Comparison of ENCODE assay signal across 8 cellular contexts in the genomic region with DNA sequence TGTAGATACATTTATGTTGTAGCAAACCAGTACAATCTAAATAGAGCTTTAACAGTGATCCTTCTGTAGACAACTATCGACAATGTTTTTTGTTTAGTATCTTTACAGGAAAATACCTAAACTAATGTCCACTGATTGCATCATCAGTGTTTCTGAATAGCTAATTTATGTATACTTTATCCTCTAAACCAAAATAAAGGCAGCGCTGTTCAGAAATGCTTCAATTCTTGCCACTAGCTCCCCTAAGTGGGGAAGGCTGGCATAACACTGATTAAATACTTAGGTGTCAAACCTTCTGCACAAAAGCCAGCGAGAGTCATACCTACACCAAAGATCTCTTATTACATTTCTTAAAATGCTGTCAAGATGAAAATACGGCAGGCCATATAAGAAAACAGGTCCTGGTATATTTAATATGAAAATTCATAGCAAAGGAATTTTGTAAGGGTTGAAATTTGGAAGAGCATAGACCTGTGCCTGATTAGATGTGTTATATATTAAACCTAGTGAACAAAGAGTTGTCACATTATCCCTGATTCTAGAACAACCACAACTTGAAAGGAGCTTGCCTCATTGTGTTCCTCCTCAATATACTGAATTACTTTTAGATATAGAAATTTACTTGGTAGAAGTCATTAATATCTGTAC.
DNase-seq lines count a peak whose midpoint lies in the region; ATAC-seq and TF ChIP-seq lines count a peak whose summit lies in the region.

No MANE protein-coding gene starts in this region.

- TF ChIP-seq CTCF in PC-3 (conservative IDR thresholded peaks at IDR 0.05; ENCODE audit: low read depth, low read length) (peak; percentile 82), foreskin fibroblast (IDR thresholded peaks at IDR 0.05; ENCODE audit: low read depth, low read length) (peak; percentile 26), tibial nerve (IDR thresholded peaks at IDR 0.05) (no peak)

- H2BK15ac ChIP-seq in neuronal stem cell (ENCODE audit: low read length): no peak overlapping the region

- H3K14ac ChIP-seq in neuronal stem cell (ENCODE audit: low read length): no peak overlapping the region

- H3K9me3 Mint-ChIP-seq in activated T-helper 2 cell treated with anti-CD3 and anti-CD28 coated beads, Interferon-gamma antibody, Interleukin-2, Interleukin-4, amounts not matched to agents 10 μg/mL and 5 μg/mL and 100 μg/mL, durations not matched to agents 14 hours and 24 hours and 36 hours: no peaks in the 10 kb centered on the region

- H4K91ac ChIP-seq in neuronal stem cell (ENCODE audit: low read depth, low read length, poor library complexity): no peak overlapping the region

- no peak overlapping the region for H2BK5ac ChIP-seq in neuronal stem cell (ENCODE audit: low read length)

- no peak overlapping the region for H3K27ac Mint-ChIP-seq in activated T-helper 2 cell treated with anti-CD3 and anti-CD28 coated beads, Interferon-gamma antibody, Interleukin-2, Interleukin-4, amounts not matched to agents 10 μg/mL and 5 μg/mL and 100 μg/mL, durations not matched to agents 14 hours and 24 hours and 36 hours

- H3K27me3 ChIP-seq in PC-3 (ENCODE audit: low read length) (no peaks in the 10 kb centered on the region), neuronal stem cell (ENCODE audit: control insufficient read depth in 3 of 3, insufficient read depth in 3 of 3, low read depth in 1 of 3, low read length in 3 of 3) (no peaks in the 10 kb centered on the region), tibial nerve (no peaks in the 10 kb centered on the region)

- BruUV-seq in PC-3 (replicated peaks; lab: Mats Ljungman, UMichigan): no TSS peak

- no peak overlapping the region for H3K4me2 ChIP-seq in PC-3 (ENCODE audit: low read length)
- H3K4me2 ChIP-seq in neuronal stem cell (ENCODE audit: insufficient read depth, low read length, poor library complexity, severe bottlenecking): no peak overlapping the region

- ATAC-seq in HG02798 (IDR thresholded peaks at IDR 0.05; ENCODE audit: poor library complexity, unreplicated experiment) (peak; percentile 71), PC-3 (peak; percentile 70)

- no peaks in the 10 kb centered on the region for H3K4me1 ChIP-seq in PC-3 (ENCODE audit: insufficient read depth, low read length)
- peaks cover 0 to 5% of the 10 kb centered on the region in 2 donors for H3K4me1 ChIP-seq in neuronal stem cell (ENCODE audit: control insufficient read depth in 2 of 2, insufficient read depth in 1 of 2, low read depth in 1 of 2, low read length in 2 of 2)
- no peaks in the 10 kb centered on the region for H3K4me1 ChIP-seq in tibial nerve

- H3K79me1 ChIP-seq in neuronal stem cell (ENCODE audit: low read depth, low read length): no peaks in the 10 kb centered on the region

- POLR2A ChIA-PET in PC-3 (lab: Charles Lee; ENCODE audit: unreplicated experiment): interaction anchor here (0.5 kb wide), 1 partner anchor 205 kb away, joined by 3 read pairs; no protein-coding TSS in a partner anchor

- no peak overlapping the region for H3K23ac ChIP-seq in neuronal stem cell (ENCODE audit: low read depth, low read length, poor library complexity)

- H3K9me3 ChIP-seq in PC-3 (ENCODE audit: low read length) (no peaks in the 10 kb centered on the region), neuronal stem cell (replicated peaks in 1 of 2; ENCODE audit: control insufficient read depth in 2 of 2, insufficient read depth in 1 of 2, low read depth in 1 of 2, low read length in 2 of 2) (no peaks in the 10 kb centered on the region), tibial nerve (no peaks in the 10 kb centered on the region)

- H2AK5ac ChIP-seq in neuronal stem cell (ENCODE audit: low read depth, low read length): no peak overlapping the region

- TF ChIP-seq EP300 in tibial nerve (IDR thresholded peaks at IDR 0.05): no peak

- H3K36me3 ChIP-seq in PC-3 (ENCODE audit: low read depth, low read length) (no peaks in the 10 kb centered on the region), neuronal stem cell (replicated peaks in 1 of 2; ENCODE audit: control insufficient read depth in 2 of 2, insufficient read depth in 2 of 2, low read length in 2 of 2) (no peaks in the 10 kb centered on the region), tibial nerve (no peaks in the 10 kb centered on the region)

- no peaks in the 10 kb centered on the region for H4K20me1 ChIP-seq in PC-3 (ENCODE audit: low read length)

- H3K36me3 Mint-ChIP-seq in activated T-helper 2 cell treated with anti-CD3 and anti-CD28 coated beads, Interferon-gamma antibody, Interleukin-2, Interleukin-4, amounts not matched to agents 10 μg/mL and 5 μg/mL and 100 μg/mL, durations not matched to agents 14 hours and 24 hours and 36 hours (ENCODE audit: low read depth): no peaks in the 10 kb centered on the region

- intact Hi-C loops in PC-3 (cut with micrococcal nuclease): loop anchor here (1.0 to 5.0 kb wide), 2 partner anchors 116 to 268 kb away; no protein-coding TSS in a partner anchor
- intact Hi-C loops in activated T-helper 2 cell treated with anti-CD3 and anti-CD28 coated beads, Interferon-gamma antibody, Interleukin-2, Interleukin-4, amounts not matched to agents 10 μg/mL and 5 μg/mL and 100 μg/mL, durations not matched to agents 14 hours and 24 hours and 36 hours (cut with micrococcal nuclease): no loop called here

- no peak overlapping the region for H4K8ac ChIP-seq in neuronal stem cell (ENCODE audit: low read depth, low read length)

- no peaks in the 10 kb centered on the region for H3K4me1 Mint-ChIP-seq in activated T-helper 2 cell treated with anti-CD3 and anti-CD28 coated beads, Interferon-gamma antibody, Interleukin-2, Interleukin-4, amounts not matched to agents 10 μg/mL and 5 μg/mL and 100 μg/mL, durations not matched to agents 14 hours and 24 hours and 36 hours (ENCODE audit: low read depth)

- no peak overlapping the region for H3K18ac ChIP-seq in neuronal stem cell (ENCODE audit: low read length)

- no peak for TF ChIP-seq POLR2A in tibial nerve (IDR thresholded peaks at IDR 0.05)

- no peaks in the 10 kb centered on the region for H3K27me3 Mint-ChIP-seq in activated T-helper 2 cell treated with anti-CD3 and anti-CD28 coated beads, Interferon-gamma antibody, Interleukin-2, Interleukin-4, amounts not matched to agents 10 μg/mL and 5 μg/mL and 100 μg/mL, durations not matched to agents 14 hours and 24 hours and 36 hours (ENCODE audit: low read depth)

- no peak overlapping the region for H3K4me3 Mint-ChIP-seq in activated T-helper 2 cell treated with anti-CD3 and anti-CD28 coated beads, Interferon-gamma antibody, Interleukin-2, Interleukin-4, amounts not matched to agents 10 μg/mL and 5 μg/mL and 100 μg/mL, durations not matched to agents 14 hours and 24 hours and 36 hours (ENCODE audit: low read depth)

- WGBS in neuronal stem cell (ENCODE audit: extremely low coverage in 2 of 2, insufficient read length in 2 of 2, insufficient replicate concordance in 1 of 2), 2 donors: no CpG with 5 or more reads among the region's 4 CpGs
- 50 to 52% methylated on average over 4 of the region's 4 CpGs for WGBS in tibial nerve, 2 donors

- no peaks in the 10 kb centered on the region for H3K79me2 ChIP-seq in PC-3 (ENCODE audit: low read length)

- no peak overlapping the region for H3K4me3 ChIP-seq in PC-3 (ENCODE audit: low read length)
- no peak overlapping the region for H3K4me3 ChIP-seq in foreskin fibroblast (ENCODE audit: low read depth in 1 of 2, low read length in 2 of 2)
- H3K4me3 ChIP-seq in neuronal stem cell (ENCODE audit: low read length in 2 of 2): no peak overlapping the region
- H3K4me3 ChIP-seq in tibial nerve: no peak overlapping the region

- H2AFZ ChIP-seq in PC-3 (ENCODE audit: low read length) (no peak overlapping the region), neuronal stem cell (ENCODE audit: low read length) (no peak overlapping the region)

- H2BK120ac ChIP-seq in neuronal stem cell (ENCODE audit: low read depth, low read length): no peak overlapping the region

- CTCF ChIA-PET in PC-3 (lab: Charles Lee): interaction anchor here (0.5 to 0.6 kb wide), 3 partner anchors 269 to 1213 kb away, joined by 3 read pairs; no protein-coding TSS in a partner anchor

- H3K27ac ChIP-seq in PC-3 (ENCODE audit: low read length) (no peak overlapping the region), neuronal stem cell (replicated peaks; ENCODE audit: low read length) (no peak overlapping the region), tibial nerve (no peak overlapping the region)

- no peak overlapping the region for H3K4ac ChIP-seq in neuronal stem cell (ENCODE audit: low read length)

- no peaks in the 10 kb centered on the region for H3F3A ChIP-seq in PC-3 (ENCODE audit: low read length, unreplicated experiment)

- no peak overlapping the region for H2BK12ac ChIP-seq in neuronal stem cell (ENCODE audit: low read length)

- no peaks in the 10 kb centered on the region for H3K9me2 ChIP-seq in PC-3 (replicated peaks; ENCODE audit: low read length)

- H3K9ac ChIP-seq in PC-3 (ENCODE audit: low read length): no peak overlapping the region
- no peak overlapping the region for H3K9ac ChIP-seq in neuronal stem cell (ENCODE audit: low read depth, low read length, poor library complexity)

- DNase-seq in NCI-H2227 (lab: John Stamatoyannopoulos, UW; ENCODE audit: unreplicated experiment) (peak; percentile 27), NCI-H2227 treated with DMSO at 0.1 percent for 48 hours (lab: John Stamatoyannopoulos, UW) (no peak), PC-3 (peak; percentile 66), foreskin fibroblast (peak; percentile 12 to 61), neuronal stem cell (ENCODE audit: low spot score) (no peak), tibial nerve (ENCODE audit: low spot score in 2 of 2) (no peak)
- no peak for DNase-seq in activated T-helper 2 cell treated with anti-CD3 and anti-CD28 coated beads, Interferon-gamma antibody, Interleukin-2, Interleukin-4, amounts not matched to agents 10 μg/mL and 5 μg/mL and 100 μg/mL, durations not matched to agents 14 hours and 24 hours and 36 hours (ENCODE audit: low spot score)

Comparison
In these comparisons a context has a peak if more than half of its experiments do, and no peak if none do; other contexts are left out.
1. DNase-seq: peak in NCI-H2227 (single experiment), PC-3 (single experiment) and foreskin fibroblast (2 of 2); none in NCI-H2227 treated with DMSO at 0.1 percent for 48 hours (single experiment), neuronal stem cell (single experiment), activated T-helper 2 cell treated with anti-CD3 and anti-CD28 coated beads, Interferon-gamma antibody, Interleukin-2, Interleukin-4, amounts not matched to agents 10 μg/mL and 5 μg/mL and 100 μg/mL, durations not matched to agents 14 hours and 24 hours and 36 hours (single experiment) and tibial nerve (0 of 2).
2. CTCF ChIP-seq: peak in PC-3 (single experiment) and foreskin fibroblast (single experiment); none in tibial nerve (0 of 5).